ENCODE assay signal across 18 cellular contexts in the genomic region with DNA sequence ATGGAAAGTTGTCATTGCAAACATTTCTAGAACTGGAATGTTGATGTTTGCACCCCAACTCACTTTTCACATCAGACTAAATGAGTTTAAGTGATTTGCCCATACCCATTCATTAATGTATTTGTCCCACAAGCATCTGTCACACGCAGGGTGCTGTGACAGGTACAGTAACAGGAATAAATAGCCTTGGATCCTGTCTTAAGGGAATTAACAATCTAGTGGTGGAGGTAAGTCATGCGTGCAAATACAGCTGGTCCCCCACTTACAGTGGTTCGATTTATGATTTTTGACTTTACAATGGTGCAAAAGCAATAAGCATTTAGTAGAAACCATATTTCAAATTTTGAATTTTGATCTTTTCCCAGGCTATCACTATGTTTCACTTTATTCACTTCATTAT. TPM values are rescaled to one million over a fixed set of nuclear protein-coding genes. Genes with fewer than 3 reads are reported as not detected.
DNase-seq lines count a peak whose midpoint lies in the region; ATAC-seq and TF ChIP-seq lines count a peak whose summit lies in the region.
"Had no signal": no experiment of that assay in that cellular context is flagged by ENCODE, and none has a peak within 500 bp of the region (broad histone marks: within the 10 kb centered on the region; RNA-seq: fewer than 3 reads in every experiment).

No MANE protein-coding gene starts in this region.

- H4K20me1 ChIP-seq in mammary epithelial cell (ENCODE audit: insufficient read depth, low read length) = no peaks in the 10 kb centered on the region
- H4K20me1 ChIP-seq in OCI-LY7 (ENCODE audit: insufficient read depth, low read length) = no peaks in the 10 kb centered on the region

- H3K27me3 ChIP-seq in mammary epithelial cell (ENCODE audit: insufficient read depth, low read length) = no peaks in the 10 kb centered on the region

- no peaks in the 10 kb centered on the region for H3K36me3 ChIP-seq in mammary epithelial cell (ENCODE audit: insufficient read depth, low read length)
- H3K36me3 ChIP-seq in OCI-LY7 (ENCODE audit: insufficient read depth, low read length) = no peaks in the 10 kb centered on the region

- in situ Hi-C loops in mammary epithelial cell (cut with MboI; ENCODE audit: low sequenced_read_pairs in 2 of 2) = no loop called here

- H3K36me3 Mint-ChIP-seq in MCF 10A (ENCODE audit: insufficient read depth, unreplicated experiment) = no peaks in the 10 kb centered on the region
- H3K36me3 Mint-ChIP-seq: CD8-positive, alpha-beta T cell had no signal

- H3K9me3 ChIP-seq in mammary epithelial cell (replicated peaks; ENCODE audit: insufficient read depth, low read length) = no peaks in the 10 kb centered on the region
- H3K9me3 ChIP-seq in OCI-LY7 (ENCODE audit: low read length) = peaks cover 7% of the 10 kb centered on the region; the same call in 1 of the 2 replicates
- H3K9me3 ChIP-seq: A549 had no signal

- POLR2A ChIA-PET in MCF 10A (lab: Yijun Ruan, JAX) (interaction anchor here (2.0 kb wide), 1 partner anchor 267 kb away, joined by 6 read pairs; no protein-coding TSS in a partner anchor), OCI-LY7 (lab: Charles Lee) (interaction anchor here (0.8 kb wide), 1 partner anchor 51 kb away, joined by 4 read pairs; no protein-coding TSS in a partner anchor)

- H3K4me3 ChIP-seq in mammary epithelial cell (replicated peaks in 1 of 3; ENCODE audit: insufficient read depth in 1 of 3, low read depth in 2 of 3, low read length in 3 of 3) (no peak overlapping the region), OCI-LY7 (ENCODE audit: low read depth, low read length, poor library complexity, severe bottlenecking) (no peak overlapping the region)
- H3K4me3 ChIP-seq: A549, GM12878, GM23248 had no signal

- intact Hi-C loops in MCF 10A (cut with micrococcal nuclease) = no loop called here
- intact Hi-C loops in mammary epithelial cell (cut with micrococcal nuclease) = no loop called here
- intact Hi-C loops in OCI-LY7 (cut with micrococcal nuclease; ENCODE audit: unreplicated experiment) = no loop called here

- ATAC-seq in HG02588 (IDR thresholded peaks at IDR 0.05; ENCODE audit: unreplicated experiment) = no peak
- ATAC-seq: A549; CD8-positive, alpha-beta T cell; GM12878 had no signal

- DNase-seq in MCF 10A (ENCODE audit: unreplicated experiment) = no peak
- no peak for DNase-seq in mammary epithelial cell
- peak; percentile 39 to 81 for DNase-seq in NCI-H524 (lab: John Stamatoyannopoulos, UW)
- DNase-seq in OCI-LY7 (ENCODE audit: low spot score) = peak; percentile 28
- no peak for DNase-seq in NCI-H345 treated with DMSO at 0.1 percent for 48 hours (lab: John Stamatoyannopoulos, UW; ENCODE audit: unreplicated experiment)
- no peak for DNase-seq in cerebellar cortex (ENCODE audit: low spot score)
- DNase-seq: AML-193; Calu3; CD8-positive, alpha-beta T cell; DMS79 treated with DMSO at 0.1 percent for 48 hours; EL; GM23248; HCEC 1CT had no signal

- H3K4me1 Mint-ChIP-seq in MCF 10A (ENCODE audit: insufficient read depth, unreplicated experiment) = peaks cover 12% of the 10 kb centered on the region

- H3K9me3 Mint-ChIP-seq in MCF 10A (ENCODE audit: unreplicated experiment) = no peaks in the 10 kb centered on the region
- H3K9me3 Mint-ChIP-seq: CD8-positive, alpha-beta T cell had no signal

- no peak overlapping the region for H2AFZ ChIP-seq in mammary epithelial cell (ENCODE audit: low read depth, low read length)
- H2AFZ ChIP-seq in OCI-LY7 (ENCODE audit: low read length) = no peak overlapping the region
- H2AFZ ChIP-seq: GM23248 had no signal

- no peaks in the 10 kb centered on the region for H3K79me2 ChIP-seq in mammary epithelial cell (ENCODE audit: insufficient read depth, low read length)
- H3K79me2 ChIP-seq in OCI-LY7 (ENCODE audit: insufficient read depth, low read depth, low read length) = no peaks in the 10 kb centered on the region

- H3K27ac ChIP-seq in mammary epithelial cell (ENCODE audit: insufficient read depth, low read depth, low read length) (no peak overlapping the region), OCI-LY7 (ENCODE audit: low read depth, low read length, poor library complexity, severe bottlenecking) (no peak overlapping the region)
- H3K27ac ChIP-seq: 22Rv1, A549, GM23248, HL-60 had no signal

- H3K4me2 ChIP-seq in mammary epithelial cell (ENCODE audit: insufficient read depth, low read depth, low read length) (no peak overlapping the region), OCI-LY7 (ENCODE audit: low read length) (peak overlapping the region; percentile 13; the same call in 1 of the 2 replicates)
- H3K4me2 ChIP-seq: A549 had no signal

- no peak overlapping the region for H3K9ac ChIP-seq in mammary epithelial cell (ENCODE audit: insufficient read depth, low read length)
- H3K9ac ChIP-seq: GM23248 had no signal

- BruUV-seq in MCF 10A (replicated peaks; lab: Mats Ljungman, UMichigan) (no TSS peak), mammary epithelial cell (replicated peaks; lab: Mats Ljungman, UMichigan) (no TSS peak), OCI-LY7 (replicated peaks; lab: Mats Ljungman, UMichigan) (no TSS peak)

- H3K4me1 ChIP-seq in mammary epithelial cell (ENCODE audit: insufficient read depth, low read length) (no peaks in the 10 kb centered on the region), OCI-LY7 (ENCODE audit: insufficient read depth, low read length, poor library complexity, severe bottlenecking) (peaks cover 30% of the 10 kb centered on the region)
- H3K4me1 ChIP-seq: A549 had no signal

- CTCF ChIA-PET in MCF 10A (lab: Yijun Ruan, JAX) = interaction anchor here (1.1 kb wide), 1 partner anchor 1365 kb away, joined by 3 read pairs; no protein-coding TSS in a partner anchor
- CTCF ChIA-PET in mammary epithelial cell (lab: Charles Lee; ENCODE audit: low non-redundant PET) = no interaction called here
- CTCF ChIA-PET in OCI-LY7 (lab: Charles Lee; ENCODE audit: unreplicated experiment) = no interaction called here

- dilution Hi-C loops in mammary epithelial cell (cut with HindIII; ENCODE audit: low sequenced_read_pairs) = no loop called here

- 85% methylated on average over 3 of the region's 3 CpGs for WGBS in mammary epithelial cell (ENCODE audit: low coverage, missing lambda C conversion rate)

- no peak overlapping the region for H3K4me3 Mint-ChIP-seq in MCF 10A (ENCODE audit: unreplicated experiment)
- H3K4me3 Mint-ChIP-seq: CD8-positive, alpha-beta T cell had no signal

- no peaks in the 10 kb centered on the region for H3K9me2 ChIP-seq in OCI-LY7 (ENCODE audit: insufficient read depth, low read length)

- peak overlapping the region; percentile 33 for H3K27ac Mint-ChIP-seq in MCF 10A (ENCODE audit: low read depth, unreplicated experiment)
- H3K27ac Mint-ChIP-seq: CD8-positive, alpha-beta T cell had no signal

- H3K27me3 Mint-ChIP-seq in MCF 10A (ENCODE audit: insufficient read depth, unreplicated experiment) = no peaks in the 10 kb centered on the region

- TF ChIP-seq CTCF in MCF 10A (IDR thresholded peaks at IDR 0.05; ENCODE audit: unreplicated experiment) = no peak
- TF ChIP-seq CTCF in mammary epithelial cell (conservative IDR thresholded peaks at IDR 0.05 in 1 of 2, IDR thresholded peaks at IDR 0.05 in 1 of 2; ENCODE audit: extremely low read depth in 1 of 2, insufficient read depth in 1 of 2, low read depth in 1 of 2, low read length in 2 of 2) = no peak
- no peak for TF ChIP-seq CTCF in OCI-LY7 (conservative IDR thresholded peaks at IDR 0.05; ENCODE audit: low read length)

RNA-seq across cellular contexts. Expression of gene PRDM2, which starts 17.5 kb away (rescaled TPM):
- total RNA-seq in MCF 10A (2022) (26.6 and 31.7 TPM in 2 replicates), mammary epithelial cell (10 to 100 TPM; 11.0 to 29.7 TPM), OCI-LY7 (2022) (98.2 and 109 TPM in 2 replicates)
- 6.8 TPM for polyA plus RNA-seq in mammary epithelial cell
- polyA minus RNA-seq in mammary epithelial cell = 27.1 TPM
- 38.7 and 47.6 TPM in 2 replicates for total RNA-seq in OCI-LY7 (2014; rRNA removed; shearing (Covaris generic))

Comparison
In these comparisons a context has a peak if more than half of its experiments do, and no peak if none do; other contexts are left out.
1. DNase-seq: peak in NCI-H524 (2 of 2) and OCI-LY7 (single experiment); none in MCF 10A (single experiment), mammary epithelial cell (single experiment), NCI-H345 treated with DMSO at 0.1 percent for 48 hours (single experiment) and cerebellar cortex (single experiment).